In genomic region chr12:25194211-25194610, GRCh38 we compare ENCODE assay signal across 7 cellular contexts. TPM values are rescaled to one million over a fixed set of nuclear protein-coding genes. Genes with fewer than 3 reads are reported as not detected.
DNase-seq lines count a peak whose midpoint lies in the region; TF ChIP-seq lines count a peak whose summit lies in the region.

No MANE protein-coding gene starts in this region.

- DNase-seq in HFF-Myc (ENCODE audit: extremely low read depth, low read depth) (no peak), SK-N-SH (no peak), fibroblast of lung (ENCODE audit: low read depth in 2 of 2) (no peak), DMS79 treated with DMSO at 0.1 percent for 48 hours (lab: John Stamatoyannopoulos, UW) (no peak), Peyer's patch (no peak)
- no peak for DNase-seq in central memory CD4-positive, alpha-beta T cell

- no peak for TF ChIP-seq CTCF in HFF-Myc (IDR thresholded peaks at IDR 0.05; ENCODE audit: low read depth, low read length, missing control alignments)
- no peak for TF ChIP-seq CTCF in SK-N-SH (IDR thresholded peaks at IDR 0.05)
- TF ChIP-seq CTCF in fibroblast of lung (conservative IDR thresholded peaks at IDR 0.05 in 1 of 2, IDR thresholded peaks at IDR 0.05 in 1 of 2; ENCODE audit: low read depth in 1 of 2, low read length in 2 of 2): no peak
- no peak for TF ChIP-seq CTCF in Peyer's patch (IDR thresholded peaks at IDR 0.05)

- peak overlapping the region; percentile 88 for H3K4me2 ChIP-seq in SK-N-SH
- peak overlapping the region; percentile 88 for H3K4me2 ChIP-seq in fibroblast of lung (ENCODE audit: extremely low read depth, insufficient read depth, low read length)
- peak overlapping the region; percentile 98 for H3K4me2 ChIP-seq in skeletal muscle satellite cell (ENCODE audit: low read length)

- H3K36me3 ChIP-seq in SK-N-SH (replicated peaks in 1 of 2; ENCODE audit: control insufficient read depth in 1 of 2, insufficient read depth in 2 of 2, low read length in 1 of 2): no peaks in the 10 kb centered on the region
- no peaks in the 10 kb centered on the region for H3K36me3 ChIP-seq in fibroblast of lung (ENCODE audit: control insufficient read depth, insufficient read depth, low read length)
- H3K36me3 ChIP-seq in skeletal muscle satellite cell (ENCODE audit: insufficient read depth, low read length): no peaks in the 10 kb centered on the region
- H3K36me3 ChIP-seq in Peyer's patch: no peaks in the 10 kb centered on the region

- H2AFZ ChIP-seq in SK-N-SH (ENCODE audit: low read depth) (no peak overlapping the region), fibroblast of lung (ENCODE audit: low read length) (no peak overlapping the region)

- peak overlapping the region; percentile 82 for H3K9ac ChIP-seq in SK-N-SH
- H3K9ac ChIP-seq in fibroblast of lung (ENCODE audit: insufficient read depth, low read length): no peak overlapping the region
- peak overlapping the region; percentile 94 for H3K9ac ChIP-seq in skeletal muscle satellite cell (ENCODE audit: low read depth, low read length)

- CTCF ChIA-PET in SK-N-SH (lab: Yijun Ruan, JAX): interaction anchor here (1.1 to 1.9 kb wide), 4 partner anchors 16 to 538 kb away, joined by 3 to 5 read pairs (median 4); no protein-coding TSS in a partner anchor

- POLR2A ChIA-PET in SK-N-SH (lab: Yijun Ruan, JAX): interaction anchor here (1.0 kb wide), 1 partner anchor 10 kb away, joined by 4 read pairs; no protein-coding TSS in a partner anchor

- H3K79me2 ChIP-seq in SK-N-SH (ENCODE audit: insufficient read depth) (peaks cover 13% of the 10 kb centered on the region; the same call in 1 of the 2 replicates), fibroblast of lung (ENCODE audit: control insufficient read depth, insufficient read depth, low read length) (peaks cover 6% of the 10 kb centered on the region)

- H3K27me3 ChIP-seq in SK-N-SH (ENCODE audit: insufficient read depth) (no peaks in the 10 kb centered on the region), fibroblast of lung (ENCODE audit: control insufficient read depth, insufficient read depth, low read length) (no peaks in the 10 kb centered on the region), skeletal muscle satellite cell (ENCODE audit: control insufficient read depth, insufficient read depth, low read length) (no peaks in the 10 kb centered on the region), Peyer's patch (no peaks in the 10 kb centered on the region)

- WGBS in SK-N-SH (ENCODE audit: low lambda C conversion rate): 14% methylated on average over 1 of the region's 1 CpG

- no peaks in the 10 kb centered on the region for H3K9me3 ChIP-seq in SK-N-SH
- H3K9me3 ChIP-seq in fibroblast of lung (ENCODE audit: control insufficient read depth, insufficient read depth, low read depth, low read length): no peaks in the 10 kb centered on the region
- H3K9me3 ChIP-seq in skeletal muscle satellite cell (replicated peaks; ENCODE audit: low read length): no peaks in the 10 kb centered on the region
- H3K9me3 ChIP-seq in Peyer's patch: no peaks in the 10 kb centered on the region

- no peak for TF ChIP-seq RAD21 in SK-N-SH (IDR thresholded peaks at IDR 0.05; ENCODE audit: low read length)

- H3K4me3 ChIP-seq in HFF-Myc (replicated peaks; ENCODE audit: low read depth, low read length) (peak overlapping the region; percentile 75; the same call in 1 of the 2 replicates), SK-N-SH (ENCODE audit: low read depth in 2 of 2, low read length in 1 of 2) (peak overlapping the region; percentile 71 to 89; a peak in 3 of 4 replicates), fibroblast of lung (replicated peaks in 1 of 4; ENCODE audit: control extremely low read depth in 1 of 4, insufficient read depth in 1 of 4, low read depth in 3 of 4, low read length in 4 of 4) (peak overlapping the region in 2 of 4 experiments; percentile 81 to 84), skeletal muscle satellite cell (ENCODE audit: low read length) (peak overlapping the region; percentile 94), Peyer's patch (peak overlapping the region in 1 of 4 donors; percentile 73)

- no peaks in the 10 kb centered on the region for H4K20me1 ChIP-seq in SK-N-SH (ENCODE audit: insufficient read depth)
- no peaks in the 10 kb centered on the region for H4K20me1 ChIP-seq in fibroblast of lung (ENCODE audit: control insufficient read depth, extremely low read depth, insufficient read depth, low read length)

- peaks cover 17% of the 10 kb centered on the region for H3F3A ChIP-seq in SK-N-SH (replicated peaks; ENCODE audit: insufficient read depth)

- no peak for TF ChIP-seq POLR2A in Peyer's patch (IDR thresholded peaks at IDR 0.05)

- no peak for TF ChIP-seq EP300 in SK-N-SH (IDR thresholded peaks at IDR 0.05; ENCODE audit: borderline replicate concordance in 1 of 2, low read depth in 1 of 2, low read length in 1 of 2)

- H3K4me1 ChIP-seq in SK-N-SH (ENCODE audit: control insufficient read depth in 1 of 2, insufficient read depth in 2 of 2, low read depth in 1 of 2, low read length in 1 of 2) (peaks cover 2 to 5% of the 10 kb centered on the region in 2 experiments), fibroblast of lung (ENCODE audit: control insufficient read depth, extremely low read depth, insufficient read depth, low read length) (peaks cover 5% of the 10 kb centered on the region), skeletal muscle satellite cell (ENCODE audit: control insufficient read depth, insufficient read depth, low read length) (peaks cover 17% of the 10 kb centered on the region), Peyer's patch (peaks cover 0 to 11% (median 0%) of the 10 kb centered on the region in 4 donors)

- H3K27ac ChIP-seq in SK-N-SH (ENCODE audit: low read depth in 2 of 2, low read length in 1 of 2) (peak overlapping the region; percentile 18 to 94; a peak in 2 of 4 replicates), fibroblast of lung (ENCODE audit: insufficient read depth, low read length) (peak overlapping the region; percentile 98), Peyer's patch (peak overlapping the region in 1 of 4 donors; percentile 94)

- H3K9me2 ChIP-seq in SK-N-SH: no peaks in the 10 kb centered on the region

TF ChIP-seq in SK-N-SH, 30 proteins besides CTCF, POLR2A, EP300 and RAD21 (continues in another document):
- TF ChIP-seq TCF12 (IDR thresholded peaks at IDR 0.05) (no peak), MXI1 (IDR thresholded peaks at IDR 0.05; ENCODE audit: low read depth, low read length) (no peak), SMC3 (IDR thresholded peaks at IDR 0.05; ENCODE audit: low read depth, low read length) (no peak), ELF1 (IDR thresholded peaks at IDR 0.05) (no peak), NFIC (IDR thresholded peaks at IDR 0.05; ENCODE audit: borderline replicate concordance) (no peak), GATA2 (CRISPR knock-in tag; IDR thresholded peaks at IDR 0.05) (no peak), POLR2AphosphoS5 (IDR thresholded peaks at IDR 0.05; ENCODE audit: low read depth, low read length) (no peak), NRF1 (IDR thresholded peaks at IDR 0.05; ENCODE audit: low read depth, low read length) (no peak), FOXJ3 (CRISPR knock-in tag; IDR thresholded peaks at IDR 0.05) (no peak), GABPA (IDR thresholded peaks at IDR 0.05; ENCODE audit: low read depth) (no peak), MAX (IDR thresholded peaks at IDR 0.05; ENCODE audit: low read depth) (no peak), TEAD4 (IDR thresholded peaks at IDR 0.05; ENCODE audit: borderline replicate concordance, insufficient read depth) (no peak), MEF2A (IDR thresholded peaks at IDR 0.05; ENCODE audit: borderline replicate concordance, low read depth) (no peak), TAF1 (IDR thresholded peaks at IDR 0.05; ENCODE audit: borderline replicate concordance, low read depth, low read length) (no peak)
- TF ChIP-seq, protein P1, sequence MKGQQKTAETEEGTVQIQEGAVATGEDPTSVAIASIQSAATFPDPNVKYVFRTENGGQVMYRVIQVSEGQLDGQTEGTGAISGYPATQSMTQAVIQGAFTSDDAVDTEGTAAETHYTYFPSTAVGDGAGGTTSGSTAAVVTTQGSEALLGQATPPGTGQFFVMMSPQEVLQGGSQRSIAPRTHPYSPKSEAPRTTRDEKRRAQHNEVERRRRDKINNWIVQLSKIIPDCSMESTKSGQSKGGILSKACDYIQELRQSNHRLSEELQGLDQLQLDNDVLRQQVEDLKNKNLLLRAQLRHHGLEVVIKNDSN (IDR thresholded peaks at IDR 0.05; ENCODE audit: borderline replicate concordance, low read depth): no peak

RNA-seq across cellular contexts. Expression of gene DNAI7, which starts 0.7 kb away (rescaled TPM):
- polyA plus RNA-seq in SK-N-SH (2012; rRNA removed): 0.30 and 0.34 TPM in 2 replicates
- 0.35 and 0.49 TPM in 2 replicates for polyA plus RNA-seq in SK-N-SH (2012; cell fraction: cytosol; rRNA removed)
- 0.16 and 0.45 TPM in 2 replicates for polyA plus RNA-seq in SK-N-SH (2012; cell fraction: nucleus; rRNA removed)
- 0.17 and 0.26 TPM in 2 replicates for total RNA-seq in fibroblast of lung
- 0.14 and 0.23 TPM in 2 replicates for polyA plus RNA-seq in fibroblast of lung
- 0.13 and 0.17 TPM in 2 replicates for polyA plus RNA-seq in fibroblast of lung (2012)
- polyA minus RNA-seq in fibroblast of lung (ENCODE audit: low replicate concordance): not detected in 2 replicates
- under 0.01 TPM in 1 of 2 replicates, not detected in the other for total RNA-seq in skeletal muscle satellite cell (2012; rRNA removed)
- 1 to 10 TPM in 1 of 4 donors, not detected in 3; 1.7 TPM for total RNA-seq in Peyer's patch

RNA-seq across cellular contexts. Expression of gene ETFRF1, which starts 0.8 kb away (rescaled TPM):
- polyA plus RNA-seq in SK-N-SH (2012; rRNA removed): 7.8 and 10.7 TPM in 2 replicates
- polyA plus RNA-seq in SK-N-SH (2012; cell fraction: cytosol; rRNA removed): 15.2 and 21.6 TPM in 2 replicates
- polyA plus RNA-seq in SK-N-SH (2012; cell fraction: nucleus; rRNA removed): 3.0 and 6.7 TPM in 2 replicates
- 13.9 and 17.3 TPM in 2 replicates for total RNA-seq in fibroblast of lung
- polyA plus RNA-seq in fibroblast of lung: 23.4 and 28.0 TPM in 2 replicates
- 14.8 and 18.3 TPM in 2 replicates for polyA plus RNA-seq in fibroblast of lung (2012)
- not detected in 2 replicates for polyA minus RNA-seq in fibroblast of lung (ENCODE audit: low replicate concordance)
- 25.6 and 26.1 TPM in 2 replicates for total RNA-seq in skeletal muscle satellite cell (2012; rRNA removed)
- 10 to 100 TPM; 13.8 to 43.7 (median 32.5) TPM for total RNA-seq in Peyer's patch

RNA-seq across cellular contexts. Expression of gene KRAS, which starts 56.5 kb away (rescaled TPM):
- polyA plus RNA-seq in SK-N-SH (2012; rRNA removed) (8.0 and 9.4 TPM in 2 replicates), fibroblast of lung (21.2 and 31.3 TPM in 2 replicates)
- 12.2 and 15.0 TPM in 2 replicates for polyA plus RNA-seq in SK-N-SH (2012; cell fraction: cytosol; rRNA removed)
- 3.7 and 6.8 TPM in 2 replicates for polyA plus RNA-seq in SK-N-SH (2012; cell fraction: nucleus; rRNA removed)
- total RNA-seq in fibroblast of lung (12.3 and 15.0 TPM in 2 replicates), Peyer's patch (10 to 100 TPM; 17.3 to 27.8 (median 23.2) TPM)
- polyA plus RNA-seq in fibroblast of lung (2012): 12.3 and 19.1 TPM in 2 replicates
- polyA minus RNA-seq in fibroblast of lung (ENCODE audit: low replicate concordance): 6.7 and 11.7 TPM in 2 replicates
- 7.2 and 8.6 TPM in 2 replicates for total RNA-seq in skeletal muscle satellite cell (2012; rRNA removed)
